ENCODE assay signal across 8 cellular contexts in genomic region chr7:80286611-80287010, GRCh38.
"Had no signal": no experiment of that assay in that cellular context is flagged by ENCODE, and none has a peak within 500 bp of the region (broad histone marks: within the 10 kb centered on the region; RNA-seq: fewer than 3 reads in every experiment).

No MANE protein-coding gene starts in this region.

- H3K4me2 ChIP-seq: GM23338 had no signal

- H2AFZ ChIP-seq: GM23338 had no signal

- H3K27ac ChIP-seq: HL-60 had no signal

- FAIRE-seq: H1, H54 had no signal

- DNase-seq: H9, HCEC 1CT, HFFc6, KG1 had no signal

- ATAC-seq: GM23338 had no signal

- H3K4me3 ChIP-seq: GM23338 had no signal
